In genomic region chr7:30543815-30544525, GRCh38 we compare ENCODE assay signal across 15 cellular contexts.
"Had no signal": no experiment of that assay in that cellular context is flagged by ENCODE, and none has a peak within 500 bp of the region (broad histone marks: within the 10 kb centered on the region; RNA-seq: fewer than 3 reads in every experiment).

No MANE protein-coding gene starts in this region.

- ATAC-seq: left colon; psoas muscle; stimulated activated naive CD8-positive, alpha-beta T cell treated with anti-CD3 and anti-CD28 coated beads, Interleukin-15, Interleukin-2, amounts not matched to agents 100 U/mL and 50 U/mL, for 24 hours had no signal

- DNase-seq: activated CD4-positive, alpha-beta memory T cell treated with anti-CD3 and anti-CD28 coated beads, Interleukin-2, amount 10 ng/mL, durations not matched to agents 7 days and 5 days; activated CD4-positive, alpha-beta T cell treated with anti-CD3 and anti-CD28 coated beads for 1 hour; activated naive CD4-positive, alpha-beta T cell; cortex of kidney; effector CD8-positive, alpha-beta T cell; left colon; nephron progenitor cell; psoas muscle; stimulated activated CD4-positive, alpha-beta T cell treated with anti-CD3 and anti-CD28 coated beads, Interleukin-2, amount 100 ng/mL, for 48 hours; stimulated activated naive CD8-positive, alpha-beta T cell treated with anti-CD3 and anti-CD28 coated beads, Interleukin-15, Interleukin-2, amounts not matched to agents 100 U/mL and 50 U/mL, for 24 hours had no signal

- H3K9me3 Mint-ChIP-seq: activated CD4-positive, alpha-beta memory T cell treated with anti-CD3 and anti-CD28 coated beads, Interleukin-2, amount 10 ng/mL, durations not matched to agents 7 days and 5 days; central memory CD8-positive, alpha-beta T cell had no signal

- H3K9me3 ChIP-seq: psoas muscle, suprapubic skin had no signal

- H3K27me3 ChIP-seq: suprapubic skin had no signal

- H3K4me3 ChIP-seq: psoas muscle, suprapubic skin had no signal

- H3K4me3 Mint-ChIP-seq: activated CD4-positive, alpha-beta memory T cell treated with anti-CD3 and anti-CD28 coated beads, Interleukin-2, amount 10 ng/mL, durations not matched to agents 7 days and 5 days; brain; central memory CD8-positive, alpha-beta T cell; nephron progenitor cell; type B pancreatic cell had no signal

- H3K27me3 Mint-ChIP-seq: activated CD4-positive, alpha-beta memory T cell treated with anti-CD3 and anti-CD28 coated beads, Interleukin-2, amount 10 ng/mL, durations not matched to agents 7 days and 5 days; brain; central memory CD8-positive, alpha-beta T cell had no signal

- H3K4me1 ChIP-seq: psoas muscle had no signal

- H3K27ac ChIP-seq: epithelial cell of prostate, psoas muscle, suprapubic skin had no signal
